In the genomic region with DNA sequence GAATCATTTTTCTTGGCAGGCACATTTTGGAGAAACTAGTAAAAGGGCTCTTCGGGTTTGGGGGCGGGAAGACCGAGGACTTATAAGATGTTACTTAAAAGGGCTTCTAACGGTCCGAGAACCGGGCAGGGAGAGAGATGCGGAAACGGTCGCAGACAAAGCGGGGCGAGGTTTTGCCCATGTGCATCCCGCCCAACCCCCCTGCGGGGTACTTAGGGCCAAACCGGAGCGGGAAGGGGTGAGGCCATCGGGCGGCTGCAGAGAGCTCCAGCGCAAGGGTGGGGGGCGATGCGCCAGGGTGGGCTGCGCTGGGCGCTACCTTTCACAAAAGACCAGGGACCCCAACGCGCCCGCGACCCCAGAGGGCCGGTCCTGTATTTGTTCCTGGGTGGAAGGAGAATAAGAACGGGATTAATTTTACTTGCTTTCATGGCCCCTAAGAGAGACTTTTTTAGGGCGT, we compare ENCODE assay signal across 1 cellular context.
TF ChIP-seq lines count a peak whose summit lies in the region.

No MANE protein-coding gene starts in this region.

TF ChIP-seq in HepG2, 621 proteins besides CTCF, POLR2A, EP300 and RAD21 (continued from another document and continues in another):
- no peak for TF ChIP-seq NPAS2 (CRISPR knock-in tag; IDR thresholded peaks at IDR 0.05; ENCODE audit: borderline replicate concordance)
- TF ChIP-seq ZSCAN21 (CRISPR knock-in tag; IDR thresholded peaks at IDR 0.05; ENCODE audit: borderline replicate concordance) = no peak
- TF ChIP-seq, protein P1, sequence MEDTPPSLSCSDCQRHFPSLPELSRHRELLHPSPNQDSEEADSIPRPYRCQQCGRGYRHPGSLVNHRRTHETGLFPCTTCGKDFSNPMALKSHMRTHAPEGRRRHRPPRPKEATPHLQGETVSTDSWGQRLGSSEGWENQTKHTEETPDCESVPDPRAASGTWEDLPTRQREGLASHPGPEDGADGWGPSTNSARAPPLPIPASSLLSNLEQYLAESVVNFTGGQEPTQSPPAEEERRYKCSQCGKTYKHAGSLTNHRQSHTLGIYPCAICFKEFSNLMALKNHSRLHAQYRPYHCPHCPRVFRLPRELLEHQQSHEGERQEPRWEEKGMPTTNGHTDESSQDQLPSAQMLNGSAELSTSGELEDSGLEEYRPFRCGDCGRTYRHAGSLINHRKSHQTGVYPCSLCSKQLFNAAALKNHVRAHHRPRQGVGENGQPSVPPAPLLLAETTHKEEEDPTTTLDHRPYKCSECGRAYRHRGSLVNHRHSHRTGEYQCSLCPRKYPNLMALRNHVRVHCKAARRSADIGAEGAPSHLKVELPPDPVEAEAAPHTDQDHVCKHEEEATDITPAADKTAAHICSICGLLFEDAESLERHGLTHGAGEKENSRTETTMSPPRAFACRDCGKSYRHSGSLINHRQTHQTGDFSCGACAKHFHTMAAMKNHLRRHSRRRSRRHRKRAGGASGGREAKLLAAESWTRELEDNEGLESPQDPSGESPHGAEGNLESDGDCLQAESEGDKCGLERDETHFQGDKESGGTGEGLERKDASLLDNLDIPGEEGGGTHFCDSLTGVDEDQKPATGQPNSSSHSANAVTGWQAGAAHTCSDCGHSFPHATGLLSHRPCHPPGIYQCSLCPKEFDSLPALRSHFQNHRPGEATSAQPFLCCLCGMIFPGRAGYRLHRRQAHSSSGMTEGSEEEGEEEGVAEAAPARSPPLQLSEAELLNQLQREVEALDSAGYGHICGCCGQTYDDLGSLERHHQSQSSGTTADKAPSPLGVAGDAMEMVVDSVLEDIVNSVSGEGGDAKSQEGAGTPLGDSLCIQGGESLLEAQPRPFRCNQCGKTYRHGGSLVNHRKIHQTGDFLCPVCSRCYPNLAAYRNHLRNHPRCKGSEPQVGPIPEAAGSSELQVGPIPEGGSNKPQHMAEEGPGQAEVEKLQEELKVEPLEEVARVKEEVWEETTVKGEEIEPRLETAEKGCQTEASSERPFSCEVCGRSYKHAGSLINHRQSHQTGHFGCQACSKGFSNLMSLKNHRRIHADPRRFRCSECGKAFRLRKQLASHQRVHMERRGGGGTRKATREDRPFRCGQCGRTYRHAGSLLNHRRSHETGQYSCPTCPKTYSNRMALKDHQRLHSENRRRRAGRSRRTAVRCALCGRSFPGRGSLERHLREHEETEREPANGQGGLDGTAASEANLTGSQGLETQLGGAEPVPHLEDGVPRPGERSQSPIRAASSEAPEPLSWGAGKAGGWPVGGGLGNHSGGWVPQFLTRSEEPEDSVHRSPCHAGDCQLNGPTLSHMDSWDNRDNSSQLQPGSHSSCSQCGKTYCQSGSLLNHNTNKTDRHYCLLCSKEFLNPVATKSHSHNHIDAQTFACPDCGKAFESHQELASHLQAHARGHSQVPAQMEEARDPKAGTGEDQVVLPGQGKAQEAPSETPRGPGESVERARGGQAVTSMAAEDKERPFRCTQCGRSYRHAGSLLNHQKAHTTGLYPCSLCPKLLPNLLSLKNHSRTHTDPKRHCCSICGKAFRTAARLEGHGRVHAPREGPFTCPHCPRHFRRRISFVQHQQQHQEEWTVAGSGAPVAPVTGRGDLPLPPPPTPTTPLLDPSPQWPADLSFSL (CRISPR knock-in tag; IDR thresholded peaks at IDR 0.05) = no peak
- TF ChIP-seq, protein P2, sequence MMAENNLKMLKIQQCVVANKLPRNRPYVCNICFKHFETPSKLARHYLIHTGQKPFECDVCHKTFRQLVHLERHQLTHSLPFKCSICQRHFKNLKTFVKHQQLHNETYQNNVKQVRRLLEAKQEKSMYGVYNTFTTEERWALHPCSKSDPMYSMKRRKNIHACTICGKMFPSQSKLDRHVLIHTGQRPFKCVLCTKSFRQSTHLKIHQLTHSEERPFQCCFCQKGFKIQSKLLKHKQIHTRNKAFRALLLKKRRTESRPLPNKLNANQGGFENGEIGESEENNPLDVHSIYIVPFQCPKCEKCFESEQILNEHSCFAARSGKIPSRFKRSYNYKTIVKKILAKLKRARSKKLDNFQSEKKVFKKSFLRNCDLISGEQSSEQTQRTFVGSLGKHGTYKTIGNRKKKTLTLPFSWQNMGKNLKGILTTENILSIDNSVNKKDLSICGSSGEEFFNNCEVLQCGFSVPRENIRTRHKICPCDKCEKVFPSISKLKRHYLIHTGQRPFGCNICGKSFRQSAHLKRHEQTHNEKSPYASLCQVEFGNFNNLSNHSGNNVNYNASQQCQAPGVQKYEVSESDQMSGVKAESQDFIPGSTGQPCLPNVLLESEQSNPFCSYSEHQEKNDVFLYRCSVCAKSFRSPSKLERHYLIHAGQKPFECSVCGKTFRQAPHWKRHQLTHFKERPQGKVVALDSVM (CRISPR knock-in tag; IDR thresholded peaks at IDR 0.05) = peak; percentile 14; the same call in 1 of the 2 replicates
- TF ChIP-seq, protein P3, sequence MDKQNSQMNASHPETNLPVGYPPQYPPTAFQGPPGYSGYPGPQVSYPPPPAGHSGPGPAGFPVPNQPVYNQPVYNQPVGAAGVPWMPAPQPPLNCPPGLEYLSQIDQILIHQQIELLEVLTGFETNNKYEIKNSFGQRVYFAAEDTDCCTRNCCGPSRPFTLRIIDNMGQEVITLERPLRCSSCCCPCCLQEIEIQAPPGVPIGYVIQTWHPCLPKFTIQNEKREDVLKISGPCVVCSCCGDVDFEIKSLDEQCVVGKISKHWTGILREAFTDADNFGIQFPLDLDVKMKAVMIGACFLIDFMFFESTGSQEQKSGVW (CRISPR knock-in tag; IDR thresholded peaks at IDR 0.05; ENCODE audit: borderline replicate concordance) = 0 out of 2 replicates have a peak, but pooled peaks have one; percentile 40
- TF ChIP-seq, protein P4, sequence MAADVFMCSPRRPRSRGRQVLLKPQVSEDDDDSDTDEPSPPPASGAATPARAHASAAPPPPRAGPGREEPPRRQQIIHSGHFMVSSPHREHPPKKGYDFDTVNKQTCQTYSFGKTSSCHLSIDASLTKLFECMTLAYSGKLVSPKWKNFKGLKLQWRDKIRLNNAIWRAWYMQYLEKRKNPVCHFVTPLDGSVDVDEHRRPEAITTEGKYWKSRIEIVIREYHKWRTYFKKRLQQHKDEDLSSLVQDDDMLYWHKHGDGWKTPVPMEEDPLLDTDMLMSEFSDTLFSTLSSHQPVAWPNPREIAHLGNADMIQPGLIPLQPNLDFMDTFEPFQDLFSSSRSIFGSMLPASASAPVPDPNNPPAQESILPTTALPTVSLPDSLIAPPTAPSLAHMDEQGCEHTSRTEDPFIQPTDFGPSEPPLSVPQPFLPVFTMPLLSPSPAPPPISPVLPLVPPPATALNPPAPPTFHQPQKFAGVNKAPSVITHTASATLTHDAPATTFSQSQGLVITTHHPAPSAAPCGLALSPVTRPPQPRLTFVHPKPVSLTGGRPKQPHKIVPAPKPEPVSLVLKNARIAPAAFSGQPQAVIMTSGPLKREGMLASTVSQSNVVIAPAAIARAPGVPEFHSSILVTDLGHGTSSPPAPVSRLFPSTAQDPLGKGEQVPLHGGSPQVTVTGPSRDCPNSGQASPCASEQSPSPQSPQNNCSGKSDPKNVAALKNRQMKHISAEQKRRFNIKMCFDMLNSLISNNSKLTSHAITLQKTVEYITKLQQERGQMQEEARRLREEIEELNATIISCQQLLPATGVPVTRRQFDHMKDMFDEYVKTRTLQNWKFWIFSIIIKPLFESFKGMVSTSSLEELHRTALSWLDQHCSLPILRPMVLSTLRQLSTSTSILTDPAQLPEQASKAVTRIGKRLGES (CRISPR knock-in tag; IDR thresholded peaks at IDR 0.05; ENCODE audit: borderline replicate concordance) = no peak
- TF ChIP-seq, protein P5, sequence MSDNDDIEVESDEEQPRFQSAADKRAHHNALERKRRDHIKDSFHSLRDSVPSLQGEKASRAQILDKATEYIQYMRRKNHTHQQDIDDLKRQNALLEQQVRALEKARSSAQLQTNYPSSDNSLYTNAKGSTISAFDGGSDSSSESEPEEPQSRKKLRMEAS (IDR thresholded peaks at IDR 0.05) = peak; percentile 56; the same call in 1 of the 2 replicates
- TF ChIP-seq SMARCE1 (IDR thresholded peaks at IDR 0.05; ENCODE audit: borderline replicate concordance) = no peak
- TF ChIP-seq SAP130 (CRISPR knock-in tag; IDR thresholded peaks at IDR 0.05; ENCODE audit: low read depth) = no peak
- no peak; the same call in 1 of the 2 replicates for TF ChIP-seq ZNF746 (CRISPR knock-in tag; IDR thresholded peaks at IDR 0.05)
- peak; percentile 36; the same call in 1 of the 2 replicates for TF ChIP-seq ZNF431 (CRISPR knock-in tag; IDR thresholded peaks at IDR 0.05; ENCODE audit: borderline replicate concordance, low read depth)
- TF ChIP-seq RELA (CRISPR knock-in tag; IDR thresholded peaks at IDR 0.05) = no peak
- TF ChIP-seq ZNF572 (CRISPR knock-in tag; IDR thresholded peaks at IDR 0.05) = no peak
- TF ChIP-seq, protein P6, sequence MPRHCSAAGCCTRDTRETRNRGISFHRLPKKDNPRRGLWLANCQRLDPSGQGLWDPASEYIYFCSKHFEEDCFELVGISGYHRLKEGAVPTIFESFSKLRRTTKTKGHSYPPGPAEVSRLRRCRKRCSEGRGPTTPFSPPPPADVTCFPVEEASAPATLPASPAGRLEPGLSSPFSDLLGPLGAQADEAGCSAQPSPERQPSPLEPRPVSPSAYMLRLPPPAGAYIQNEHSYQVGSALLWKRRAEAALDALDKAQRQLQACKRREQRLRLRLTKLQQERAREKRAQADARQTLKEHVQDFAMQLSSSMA (CRISPR knock-in tag; IDR thresholded peaks at IDR 0.05) = no peak; the same call in 1 of the 2 replicates
- TF ChIP-seq, protein P7, sequence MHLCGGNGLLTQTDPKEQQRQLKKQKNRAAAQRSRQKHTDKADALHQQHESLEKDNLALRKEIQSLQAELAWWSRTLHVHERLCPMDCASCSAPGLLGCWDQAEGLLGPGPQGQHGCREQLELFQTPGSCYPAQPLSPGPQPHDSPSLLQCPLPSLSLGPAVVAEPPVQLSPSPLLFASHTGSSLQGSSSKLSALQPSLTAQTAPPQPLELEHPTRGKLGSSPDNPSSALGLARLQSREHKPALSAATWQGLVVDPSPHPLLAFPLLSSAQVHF (CRISPR knock-in tag; IDR thresholded peaks at IDR 0.05) = 0 out of 2 replicates have a peak, but pooled peaks have one; percentile 68
- TF ChIP-seq MAFK (conservative IDR thresholded peaks at IDR 0.05 in 1 of 2, IDR thresholded peaks at IDR 0.05 in 1 of 2; ENCODE audit: low read length in 2 of 2) = no peak
- TF ChIP-seq, protein P8, sequence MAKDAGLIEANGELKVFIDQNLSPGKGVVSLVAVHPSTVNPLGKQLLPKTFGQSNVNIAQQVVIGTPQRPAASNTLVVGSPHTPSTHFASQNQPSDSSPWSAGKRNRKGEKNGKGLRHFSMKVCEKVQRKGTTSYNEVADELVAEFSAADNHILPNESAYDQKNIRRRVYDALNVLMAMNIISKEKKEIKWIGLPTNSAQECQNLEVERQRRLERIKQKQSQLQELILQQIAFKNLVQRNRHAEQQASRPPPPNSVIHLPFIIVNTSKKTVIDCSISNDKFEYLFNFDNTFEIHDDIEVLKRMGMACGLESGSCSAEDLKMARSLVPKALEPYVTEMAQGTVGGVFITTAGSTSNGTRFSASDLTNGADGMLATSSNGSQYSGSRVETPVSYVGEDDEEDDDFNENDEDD (CRISPR knock-in tag; IDR thresholded peaks at IDR 0.05; ENCODE audit: borderline replicate concordance) = no peak
- no peak for TF ChIP-seq ATF1 (CRISPR knock-in tag; IDR thresholded peaks at IDR 0.05)
- no peak for TF ChIP-seq ERF (CRISPR knock-in tag; IDR thresholded peaks at IDR 0.05)
- TF ChIP-seq, protein P9, sequence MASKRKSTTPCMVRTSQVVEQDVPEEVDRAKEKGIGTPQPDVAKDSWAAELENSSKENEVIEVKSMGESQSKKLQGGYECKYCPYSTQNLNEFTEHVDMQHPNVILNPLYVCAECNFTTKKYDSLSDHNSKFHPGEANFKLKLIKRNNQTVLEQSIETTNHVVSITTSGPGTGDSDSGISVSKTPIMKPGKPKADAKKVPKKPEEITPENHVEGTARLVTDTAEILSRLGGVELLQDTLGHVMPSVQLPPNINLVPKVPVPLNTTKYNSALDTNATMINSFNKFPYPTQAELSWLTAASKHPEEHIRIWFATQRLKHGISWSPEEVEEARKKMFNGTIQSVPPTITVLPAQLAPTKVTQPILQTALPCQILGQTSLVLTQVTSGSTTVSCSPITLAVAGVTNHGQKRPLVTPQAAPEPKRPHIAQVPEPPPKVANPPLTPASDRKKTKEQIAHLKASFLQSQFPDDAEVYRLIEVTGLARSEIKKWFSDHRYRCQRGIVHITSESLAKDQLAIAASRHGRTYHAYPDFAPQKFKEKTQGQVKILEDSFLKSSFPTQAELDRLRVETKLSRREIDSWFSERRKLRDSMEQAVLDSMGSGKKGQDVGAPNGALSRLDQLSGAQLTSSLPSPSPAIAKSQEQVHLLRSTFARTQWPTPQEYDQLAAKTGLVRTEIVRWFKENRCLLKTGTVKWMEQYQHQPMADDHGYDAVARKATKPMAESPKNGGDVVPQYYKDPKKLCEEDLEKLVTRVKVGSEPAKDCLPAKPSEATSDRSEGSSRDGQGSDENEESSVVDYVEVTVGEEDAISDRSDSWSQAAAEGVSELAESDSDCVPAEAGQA (IDR thresholded peaks at IDR 0.05; ENCODE audit: low read depth) = no peak
- TF ChIP-seq, protein P9 (CRISPR knock-in tag; IDR thresholded peaks at IDR 0.05; ENCODE audit: borderline replicate concordance) = no peak
- TF ChIP-seq, protein P10, sequence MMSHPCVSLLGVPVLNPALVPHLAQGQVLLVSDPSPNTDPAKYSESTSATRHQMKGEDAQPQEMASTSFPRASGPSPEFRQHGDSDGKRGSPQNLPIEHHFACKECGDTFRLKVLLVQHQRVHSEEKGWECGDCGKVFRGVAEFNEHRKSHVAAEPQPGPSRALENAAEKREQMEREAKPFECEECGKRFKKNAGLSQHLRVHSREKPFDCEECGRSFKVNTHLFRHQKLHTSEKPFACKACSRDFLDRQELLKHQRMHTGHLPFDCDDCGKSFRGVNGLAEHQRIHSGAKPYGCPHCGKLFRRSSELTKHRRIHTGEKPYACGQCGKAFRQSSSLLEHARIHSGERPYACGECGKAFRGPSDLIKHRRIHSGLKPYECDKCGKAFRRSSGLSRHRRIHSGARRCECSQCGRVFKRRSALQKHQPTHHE (CRISPR knock-in tag; IDR thresholded peaks at IDR 0.05; ENCODE audit: borderline replicate concordance) = no peak
- peak; percentile 23 for TF ChIP-seq PTBP1 (IDR thresholded peaks at IDR 0.05; ENCODE audit: low read depth, low read length, poor library complexity, severe bottlenecking)
